27 cellular contexts compared by ENCODE assay signal in the genomic region with DNA sequence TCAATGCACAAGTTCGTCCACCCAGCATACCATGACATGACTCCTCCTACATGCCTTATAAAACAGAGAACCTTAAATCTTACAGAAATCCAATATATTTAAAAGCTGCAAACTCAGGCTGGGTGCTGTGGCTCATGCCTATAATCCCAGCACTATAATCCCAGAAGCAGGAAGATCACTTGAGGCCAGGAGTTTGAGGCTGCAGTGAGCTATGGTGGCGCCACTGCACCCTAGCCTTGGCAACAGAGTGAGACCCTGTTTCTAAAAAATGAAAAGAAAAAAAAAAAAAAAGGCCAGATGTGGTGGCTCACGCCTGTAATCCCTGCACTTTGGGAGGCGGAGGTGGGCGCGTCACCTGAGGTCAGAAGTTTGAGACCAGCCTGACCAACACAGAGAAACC.
"Had no signal": no experiment of that assay in that cellular context is flagged by ENCODE, and none has a peak within 500 bp of the region (broad histone marks: within the 10 kb centered on the region; RNA-seq: fewer than 3 reads in every experiment).

No MANE protein-coding gene starts in this region.

- H3K9me3 Mint-ChIP-seq: stimulated activated memory B cell treated with anti-CD40 and anti-IgM and Interleukin-4, amounts not matched to agents 10 μg/mL and 1 μg/mL and 100 μg/mL, for 72 hours; stimulated activated naive CD8-positive, alpha-beta T cell treated with anti-CD3 and anti-CD28 coated beads, Interleukin-15, Interleukin-2, amounts not matched to agents 100 ng/mL and 50 ng/mL, for 24 hours had no signal

- FAIRE-seq: kidney had no signal

- DNase-seq: dorsolateral prefrontal cortex; effector CD8-positive, alpha-beta T cell; esophagus squamous epithelium; foreskin fibroblast; glutamatergic neuron; kidney; left cardiac atrium; left ventricle myocardium inferior; lower lobe of right lung; midbrain; psoas muscle; retina; spleen; stimulated activated CD4-positive, alpha-beta T cell treated with anti-CD3 and anti-CD28 coated beads, Interleukin-15, amount 100 ng/mL, for 24 hours; stimulated activated CD4-positive, alpha-beta T cell treated with anti-CD3 and anti-CD28 coated beads, Interleukin-1b, Interleukin-23, amount 100 ng/mL, for 48 hours; stimulated activated CD4-positive, alpha-beta T cell treated with anti-CD3 and anti-CD28 coated beads, Interleukin-4, amount 100 ng/mL, for 24 hours; tibial artery; upper lobe of left lung had no signal

- H3K4me3 Mint-ChIP-seq: memory B cell; stimulated activated memory B cell treated with anti-CD40 and anti-IgM and Interleukin-4, amounts not matched to agents 10 μg/mL and 1 μg/mL and 100 μg/mL, for 72 hours; stimulated activated naive CD8-positive, alpha-beta T cell treated with anti-CD3 and anti-CD28 coated beads, Interleukin-15, Interleukin-2, amounts not matched to agents 100 ng/mL and 50 ng/mL, for 24 hours had no signal

- H3K27ac Mint-ChIP-seq: memory B cell; stimulated activated memory B cell treated with anti-CD40 and anti-IgM and Interleukin-4, amounts not matched to agents 10 μg/mL and 1 μg/mL and 100 μg/mL, for 72 hours; stimulated activated naive CD8-positive, alpha-beta T cell treated with anti-CD3 and anti-CD28 coated beads, Interleukin-15, Interleukin-2, amounts not matched to agents 100 ng/mL and 50 ng/mL, for 24 hours had no signal

- H3K4me1 ChIP-seq: left ventricle myocardium inferior, lower lobe of right lung, psoas muscle, tibial artery, upper lobe of left lung, vagina had no signal

- H3K27me3 ChIP-seq: dorsolateral prefrontal cortex, esophagus squamous epithelium, gastroesophageal sphincter, neutrophil, spleen, tibial artery, upper lobe of left lung, vagina had no signal

- H3K4me3 ChIP-seq: coronary artery, dorsolateral prefrontal cortex, esophagus squamous epithelium, gastroesophageal sphincter, left ventricle myocardium inferior, lower lobe of right lung, psoas muscle, spleen, tibial artery, upper lobe of left lung, vagina had no signal

- H3K27ac ChIP-seq: coronary artery, epithelial cell of prostate, esophagus squamous epithelium, gastroesophageal sphincter, left ventricle myocardium inferior, lower lobe of right lung, neutrophil, psoas muscle, tibial artery, upper lobe of left lung, vagina had no signal

- ATAC-seq: gastroesophageal sphincter; left cardiac atrium; lower lobe of right lung; psoas muscle; sciatic nerve; stimulated activated memory B cell treated with anti-CD40 and anti-IgM and Interleukin-4, amounts not matched to agents 10 μg/mL and 1 μg/mL and 100 μg/mL, for 72 hours had no signal

- H3K27me3 Mint-ChIP-seq: memory B cell; stimulated activated memory B cell treated with anti-CD40 and anti-IgM and Interleukin-4, amounts not matched to agents 10 μg/mL and 1 μg/mL and 100 μg/mL, for 72 hours; stimulated activated naive CD8-positive, alpha-beta T cell treated with anti-CD3 and anti-CD28 coated beads, Interleukin-15, Interleukin-2, amounts not matched to agents 100 ng/mL and 50 ng/mL, for 24 hours had no signal

- H3K9me3 ChIP-seq: esophagus squamous epithelium, gastroesophageal sphincter, lower lobe of right lung, neutrophil, psoas muscle, tibial artery, upper lobe of left lung, vagina had no signal

- H3K4me1 Mint-ChIP-seq: stimulated activated memory B cell treated with anti-CD40 and anti-IgM and Interleukin-4, amounts not matched to agents 10 μg/mL and 1 μg/mL and 100 μg/mL, for 72 hours had no signal
